In the genomic region with DNA sequence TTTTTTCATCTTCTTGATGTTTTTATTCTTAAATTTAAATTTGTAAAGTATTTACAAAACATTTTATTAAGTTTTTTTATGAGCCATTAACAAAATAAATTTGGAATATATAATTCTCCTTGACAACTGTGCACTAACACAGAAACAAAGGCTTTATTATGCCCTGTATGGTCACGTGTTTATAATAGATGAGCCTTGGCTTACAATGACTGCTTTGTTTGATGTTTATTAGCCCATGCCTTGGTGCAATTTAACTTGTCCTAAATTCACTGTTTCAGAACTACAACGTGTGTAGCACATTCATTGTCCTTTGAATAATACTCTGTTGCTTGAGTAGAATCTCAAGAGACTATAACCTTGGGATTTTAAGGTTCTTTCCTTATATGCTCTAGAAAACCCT, we compare ENCODE assay signal across 26 cellular contexts. TPM values are rescaled to one million over a fixed set of nuclear protein-coding genes. Genes with fewer than 3 reads are reported as not detected.
DNase-seq lines count a peak whose midpoint lies in the region; ATAC-seq and TF ChIP-seq lines count a peak whose summit lies in the region.
"Had no signal": no experiment of that assay in that cellular context is flagged by ENCODE, and none has a peak within 500 bp of the region (broad histone marks: within the 10 kb centered on the region; RNA-seq: fewer than 3 reads in every experiment).

No MANE protein-coding gene starts in this region.

- no peak for TF ChIP-seq POLR2A in Peyer's patch (IDR thresholded peaks at IDR 0.05)

- no peak overlapping the region for H3K9ac ChIP-seq in mammary epithelial cell (ENCODE audit: insufficient read depth, low read length)

- WGBS in mammary epithelial cell (ENCODE audit: low coverage, missing lambda C conversion rate) = 0% methylated on average over 2 of the region's 2 CpGs

- no peaks in the 10 kb centered on the region for H3K4me1 ChIP-seq in mammary epithelial cell (ENCODE audit: insufficient read depth, low read length)
- H3K4me1 ChIP-seq in mucosa of descending colon (ENCODE audit: low read depth) = no peaks in the 10 kb centered on the region
- H3K4me1 ChIP-seq in Peyer's patch = no peaks in the 10 kb centered on the region
- H3K4me1 ChIP-seq: gastrocnemius medialis, psoas muscle, suprapubic skin had no signal

- H4K20me1 ChIP-seq in mammary epithelial cell (ENCODE audit: insufficient read depth, low read length) = no peaks in the 10 kb centered on the region

- no TSS peak for BruUV-seq in mammary epithelial cell (replicated peaks; lab: Mats Ljungman, UMichigan)

- CTCF ChIA-PET in mammary epithelial cell (lab: Charles Lee; ENCODE audit: low non-redundant PET) = no interaction called here

- TF ChIP-seq CTCF in 22Rv1 (IDR thresholded peaks at IDR 0.05) = no peak
- no peak for TF ChIP-seq CTCF in mammary epithelial cell (conservative IDR thresholded peaks at IDR 0.05 in 1 of 2, IDR thresholded peaks at IDR 0.05 in 1 of 2; ENCODE audit: extremely low read depth in 1 of 2, insufficient read depth in 1 of 2, low read depth in 1 of 2, low read length in 2 of 2)
- TF ChIP-seq CTCF in mucosa of descending colon (IDR thresholded peaks at IDR 0.05) = no peak
- no peak for TF ChIP-seq CTCF in Peyer's patch (IDR thresholded peaks at IDR 0.05)
- TF ChIP-seq CTCF in omental fat pad (IDR thresholded peaks at IDR 0.05) = no peak

- in situ Hi-C loops in mammary epithelial cell (cut with MboI; ENCODE audit: low sequenced_read_pairs in 2 of 2) = no loop called here

- H3K9me3 ChIP-seq in mammary epithelial cell (replicated peaks; ENCODE audit: insufficient read depth, low read length) (no peaks in the 10 kb centered on the region), mucosa of descending colon (no peaks in the 10 kb centered on the region), Peyer's patch (no peaks in the 10 kb centered on the region)
- H3K9me3 ChIP-seq: gastrocnemius medialis, psoas muscle, suprapubic skin had no signal

- no peaks in the 10 kb centered on the region for H3K36me3 ChIP-seq in mammary epithelial cell (ENCODE audit: insufficient read depth, low read length)
- H3K36me3 ChIP-seq in mucosa of descending colon (ENCODE audit: low read depth) = no peaks in the 10 kb centered on the region
- no peaks in the 10 kb centered on the region for H3K36me3 ChIP-seq in Peyer's patch
- H3K36me3 ChIP-seq: gastrocnemius medialis, suprapubic skin had no signal

- no peak overlapping the region for H3K4me3 ChIP-seq in mammary epithelial cell (replicated peaks in 1 of 3; ENCODE audit: insufficient read depth in 1 of 3, low read depth in 2 of 3, low read length in 3 of 3)
- no peak overlapping the region for H3K4me3 ChIP-seq in mucosa of descending colon
- H3K4me3 ChIP-seq in Peyer's patch = no peak overlapping the region
- H3K4me3 ChIP-seq: gastrocnemius medialis, psoas muscle, smooth muscle cell, suprapubic skin had no signal

- no peak overlapping the region for H3K4me2 ChIP-seq in mammary epithelial cell (ENCODE audit: insufficient read depth, low read depth, low read length)
- H3K4me2 ChIP-seq: smooth muscle cell had no signal

- H2AFZ ChIP-seq in mammary epithelial cell (ENCODE audit: low read depth, low read length) = peak overlapping the region; percentile 20

- peak; percentile 11 for DNase-seq in HT1080 (ENCODE audit: low read depth)
- DNase-seq in mammary epithelial cell = peak; percentile 25
- DNase-seq in mucosa of descending colon = no peak
- DNase-seq in NCI-H2081 (lab: John Stamatoyannopoulos, UW) = no peak
- no peak for DNase-seq in Peyer's patch
- no peak for DNase-seq in activated CD8-positive, alpha-beta memory T cell treated with anti-CD3 and anti-CD28 coated beads, Interleukin-2, amount 50 U/mL, for 4 hours
- no peak for DNase-seq in omental fat pad (ENCODE audit: low spot score)
- DNase-seq: activated CD4-positive, alpha-beta T cell treated with anti-CD3 and anti-CD28 coated beads for 1 hour; activated CD8-positive, alpha-beta T cell treated with anti-CD3 and anti-CD28 coated beads, Interleukin-2, amount 10 ng/mL, durations not matched to agents 7 days and 5 days; activated naive CD4-positive, alpha-beta T cell treated with Interleukin-2 at 50 U/mL for 16 hours; activated T-cell treated with anti-CD3 and anti-CD28 coated beads, Interleukin-2, amount 50 U/mL, for 1 hour; C1 segment of cervical spinal cord; Calu3; effector CD8-positive, alpha-beta T cell; gastrocnemius medialis; immature natural killer cell; NCI-H2081 treated with DMSO at 0.1 percent for 48 hours; NCI-H510A treated with DMSO at 0.1 percent for 48 hours; psoas muscle; RPMI8226; T-helper 17 cell had no signal

- H3K27ac ChIP-seq in 22Rv1 (peak overlapping the region; percentile 26; the same call in 1 of the 2 replicates), mammary epithelial cell (ENCODE audit: insufficient read depth, low read depth, low read length) (no peak overlapping the region), Peyer's patch (no peak overlapping the region)
- H3K27ac ChIP-seq: gastrocnemius medialis, psoas muscle, suprapubic skin had no signal

- H3K79me2 ChIP-seq in mammary epithelial cell (ENCODE audit: insufficient read depth, low read length) = no peaks in the 10 kb centered on the region

- no peaks in the 10 kb centered on the region for H3K27me3 ChIP-seq in mammary epithelial cell (ENCODE audit: insufficient read depth, low read length)
- H3K27me3 ChIP-seq in Peyer's patch = no peaks in the 10 kb centered on the region
- H3K27me3 ChIP-seq: gastrocnemius medialis, suprapubic skin had no signal

- dilution Hi-C loops in mammary epithelial cell (cut with HindIII; ENCODE audit: low sequenced_read_pairs) = no loop called here

- ATAC-seq in mucosa of descending colon = peak; percentile 35
- ATAC-seq in omental fat pad (ENCODE audit: low FRiP score) = no peak
- ATAC-seq: activated CD8-positive, alpha-beta T cell treated with anti-CD3 and anti-CD28 coated beads, Interleukin-2, amount 10 ng/mL, durations not matched to agents 7 days and 5 days; esophagus mucosa; gastrocnemius medialis; psoas muscle; stimulated activated memory B cell treated with anti-CD40 and anti-IgM and Interleukin-4, amounts not matched to agents 10 μg/mL and 1 μg/mL and 100 μg/mL, for 72 hours; T-helper 17 cell had no signal

- intact Hi-C loops in mammary epithelial cell (cut with micrococcal nuclease) = no loop called here
- intact Hi-C loops in mucosa of descending colon (cut with DNase I, micrococcal nuclease) = no loop called here

RNA-seq across cellular contexts. Expression of a gene that starts 59.8 kb away (rescaled TPM):
- total RNA-seq in HT1080 (2014; rRNA removed; shearing (Covaris generic)) = 0.08 and 0.20 TPM in 2 replicates
- 0.72 and 1.5 TPM in 2 replicates for polyA plus RNA-seq in HT1080 (2015; cell fraction: cytosol; rRNA removed)
- 1.2 and 1.8 TPM in 2 replicates for polyA plus RNA-seq in HT1080 (2015; cell fraction: nucleus; rRNA removed)
- total RNA-seq in mammary epithelial cell (10 to 100 TPM; 29.7 to 61.1 TPM), mucosa of descending colon (1 to 10 TPM in 2 of 3 donors, under 1 TPM in 1; 0.38 to 6.9 (median 1.3) TPM), Peyer's patch (1 to 10 TPM in 1 of 4 donors, under 1 TPM in 3; 0.40 to 3.9 (median 0.68) TPM), omental fat pad (1 to 10 TPM; 1.1 to 3.6 (median 1.5) TPM)
- polyA plus RNA-seq in mammary epithelial cell = 18.0 TPM
- 10.6 TPM for polyA minus RNA-seq in mammary epithelial cell
- total RNA-seq: activated CD8-positive, alpha-beta T cell treated with anti-CD3 and anti-CD28 coated beads, Interleukin-2, amount 10 ng/mL, durations not matched to agents 7 days and 5 days; Calu3; T-helper 17 cell had no signal
- polyA plus RNA-seq: immature natural killer cell had no signal

Comparison
In these comparisons a context has a peak if more than half of its experiments do, and no peak if none do; other contexts are left out.
1. DNase-seq: peak in HT1080 (single experiment) and mammary epithelial cell (single experiment); none in mucosa of descending colon (0 of 3), NCI-H2081 (0 of 2), Peyer's patch (0 of 3), activated CD8-positive, alpha-beta memory T cell treated with anti-CD3 and anti-CD28 coated beads, Interleukin-2, amount 50 U/mL, for 4 hours (single experiment) and omental fat pad (single experiment).